Comparison of ENCODE assay signal across 9 cellular contexts in the genomic region with DNA sequence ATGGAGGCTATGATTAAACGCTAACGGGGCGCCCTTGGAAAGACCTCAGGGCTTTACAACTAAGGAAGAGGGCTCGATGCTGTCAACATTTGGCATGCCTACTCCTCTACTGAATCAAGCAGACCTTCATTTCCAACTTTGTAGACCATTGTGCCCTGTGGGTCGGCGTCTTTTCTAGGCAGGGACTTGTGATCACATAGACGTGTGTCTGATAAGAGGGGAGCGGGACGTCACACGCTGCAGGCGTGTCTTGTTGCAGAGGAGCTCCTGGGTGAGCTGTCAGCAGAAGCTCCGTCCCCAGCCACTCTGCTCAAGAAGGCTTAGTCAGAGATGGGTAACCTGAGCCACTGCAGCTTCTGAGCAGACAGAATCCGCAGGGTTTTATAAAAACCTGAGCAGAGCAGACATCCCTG. TPM values are rescaled to one million over a fixed set of nuclear protein-coding genes. Genes with fewer than 3 reads are reported as not detected.
DNase-seq lines count a peak whose midpoint lies in the region; ATAC-seq and TF ChIP-seq lines count a peak whose summit lies in the region.
"Had no signal": no experiment of that assay in that cellular context is flagged by ENCODE, and none has a peak within 500 bp of the region (broad histone marks: within the 10 kb centered on the region; RNA-seq: fewer than 3 reads in every experiment).

No MANE protein-coding gene starts in this region.

- peaks cover 18 to 40% of the 10 kb centered on the region in 2 donors for H3K4me1 Mint-ChIP-seq in effector memory CD8-positive, alpha-beta T cell (ENCODE audit: low read depth in 2 of 2)

- peak overlapping the region in 1 of 2 donors; percentile 52 for H3K27ac Mint-ChIP-seq in effector memory CD8-positive, alpha-beta T cell
- H3K27ac Mint-ChIP-seq: GM23338 had no signal

- peaks cover 50% of the 10 kb centered on the region for H3K36me3 Mint-ChIP-seq in effector memory CD8-positive, alpha-beta T cell (ENCODE audit: insufficient read depth)

- TF ChIP-seq EP300 in SK-N-SH (IDR thresholded peaks at IDR 0.05; ENCODE audit: borderline replicate concordance in 1 of 2, low read depth in 1 of 2, low read length in 1 of 2) = no peak

- CTCF ChIA-PET in HEK293T (lab: Yijun Ruan, JAX) (no interaction called here), SK-N-SH (lab: Yijun Ruan, JAX) (interaction anchor here (1.0 kb wide), 1 partner anchor 74 kb away, joined by 4 read pairs; a partner anchor contains a TSS)

- H3K79me2 ChIP-seq in SK-N-SH (ENCODE audit: insufficient read depth) = peaks cover 87% of the 10 kb centered on the region

- peaks cover 13 to 22% of the 10 kb centered on the region in 2 experiments; a peak in 3 of 4 replicates for H3K4me1 ChIP-seq in SK-N-SH (ENCODE audit: control insufficient read depth in 1 of 2, insufficient read depth in 2 of 2, low read depth in 1 of 2, low read length in 1 of 2)

- no peaks in the 10 kb centered on the region for H3K9me3 ChIP-seq in SK-N-SH

- H3K36me3 ChIP-seq in SK-N-SH (replicated peaks in 1 of 2; ENCODE audit: control insufficient read depth in 1 of 2, insufficient read depth in 2 of 2, low read length in 1 of 2) = peaks cover 0 to 4% of the 10 kb centered on the region in 2 experiments

- peak; percentile 7 for ATAC-seq in effector memory CD8-positive, alpha-beta T cell (replicated peaks)
- ATAC-seq in HG03354 (IDR thresholded peaks at IDR 0.05; ENCODE audit: poor library complexity, severe bottlenecking, unreplicated experiment) = no peak
- ATAC-seq: GM23338 had no signal

- POLR2A ChIA-PET in HEK293T (lab: Yijun Ruan, JAX) (interaction anchor here (0.6 to 1.6 kb wide), 6 partner anchors 9 to 98 kb away, joined by 3 to 8 read pairs (median 4); a partner anchor contains a TSS), SK-N-SH (lab: Yijun Ruan, JAX) (interaction anchor here (0.6 kb wide), 1 partner anchor 216 kb away, joined by 3 read pairs; a partner anchor contains a TSS)

- H2AFZ ChIP-seq in SK-N-SH (ENCODE audit: low read depth) = no peak overlapping the region
- H2AFZ ChIP-seq: GM23338 had no signal

- H3K27ac ChIP-seq in SK-N-SH (ENCODE audit: low read depth in 2 of 2, low read length in 1 of 2) = no peak overlapping the region

- H3K4me3 ChIP-seq in SK-N-SH (ENCODE audit: low read depth in 2 of 2, low read length in 1 of 2) = no peak overlapping the region
- H3K4me3 ChIP-seq: GM23338 had no signal

- TF ChIP-seq RAD21 in SK-N-SH (IDR thresholded peaks at IDR 0.05; ENCODE audit: low read length) = no peak

- H3K4me2 ChIP-seq in SK-N-SH = peak overlapping the region; percentile 97
- H3K4me2 ChIP-seq: GM23338 had no signal

- WGBS in SK-N-SH (ENCODE audit: low lambda C conversion rate) = 89% methylated on average over 13 of the region's 13 CpGs

- peak; percentile 55 for DNase-seq in HEK293T (ENCODE audit: extremely low spot score)
- DNase-seq in SK-N-SH = no peak
- DNase-seq in effector memory CD8-positive, alpha-beta T cell = peak in 2 of 3 experiments; percentile 7
- DNase-seq in non-pigmented ciliary epithelial cell (ENCODE audit: low read depth) = peak; percentile 62
- DNase-seq in globus pallidus (ENCODE audit: low spot score) = no peak
- no peak for DNase-seq in activated naive CD4-positive, alpha-beta T cell (lab: John Stamatoyannopoulos, UW)
- no peak for DNase-seq in NCI-H446 (lab: John Stamatoyannopoulos, UW)

- H3K4me3 Mint-ChIP-seq in effector memory CD8-positive, alpha-beta T cell = peak overlapping the region; percentile 97 to 100
- H3K4me3 Mint-ChIP-seq: GM23338 had no signal

- no peaks in the 10 kb centered on the region for H3K9me3 Mint-ChIP-seq in effector memory CD8-positive, alpha-beta T cell
- H3K9me3 Mint-ChIP-seq: GM23338 had no signal

- H3K9me2 ChIP-seq in SK-N-SH = no peaks in the 10 kb centered on the region

- peaks cover 12% of the 10 kb centered on the region for H3F3A ChIP-seq in SK-N-SH (replicated peaks; ENCODE audit: insufficient read depth)

- no peak overlapping the region for H3K9ac ChIP-seq in SK-N-SH

- no peak for TF ChIP-seq CTCF in SK-N-SH (IDR thresholded peaks at IDR 0.05)

- H4K20me1 ChIP-seq in SK-N-SH (ENCODE audit: insufficient read depth) = peaks cover 61% of the 10 kb centered on the region

- H3K27me3 ChIP-seq in SK-N-SH (ENCODE audit: insufficient read depth) = no peaks in the 10 kb centered on the region

- no peaks in the 10 kb centered on the region for H3K27me3 Mint-ChIP-seq in effector memory CD8-positive, alpha-beta T cell

TF ChIP-seq in HEK293T, 16 proteins besides CTCF, POLR2A, EP300 and RAD21:
- TF ChIP-seq ARNT (IDR thresholded peaks at IDR 0.05) (no peak), ZNF384 (IDR thresholded peaks at IDR 0.05) (no peak), L3MBTL2 (conservative IDR thresholded peaks at IDR 0.05) (no peak), BHLHE40 (IDR thresholded peaks at IDR 0.05; ENCODE audit: borderline replicate concordance) (no peak)
- TF ChIP-seq, protein P1, sequence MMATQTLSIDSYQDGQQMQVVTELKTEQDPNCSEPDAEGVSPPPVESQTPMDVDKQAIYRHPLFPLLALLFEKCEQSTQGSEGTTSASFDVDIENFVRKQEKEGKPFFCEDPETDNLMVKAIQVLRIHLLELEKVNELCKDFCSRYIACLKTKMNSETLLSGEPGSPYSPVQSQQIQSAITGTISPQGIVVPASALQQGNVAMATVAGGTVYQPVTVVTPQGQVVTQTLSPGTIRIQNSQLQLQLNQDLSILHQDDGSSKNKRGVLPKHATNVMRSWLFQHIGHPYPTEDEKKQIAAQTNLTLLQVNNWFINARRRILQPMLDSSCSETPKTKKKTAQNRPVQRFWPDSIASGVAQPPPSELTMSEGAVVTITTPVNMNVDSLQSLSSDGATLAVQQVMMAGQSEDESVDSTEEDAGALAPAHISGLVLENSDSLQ (IDR thresholded peaks at IDR 0.05) = peak; percentile 42
TF ChIP-seq in HEK293T: peak in this region for 1.

TF ChIP-seq in SK-N-SH, 30 proteins besides CTCF, POLR2A, EP300 and RAD21 (continues in another document):
- TF ChIP-seq GATA2 (CRISPR knock-in tag; IDR thresholded peaks at IDR 0.05) (no peak), RFX5 (IDR thresholded peaks at IDR 0.05; ENCODE audit: low read length) (no peak)
- TF ChIP-seq, protein P2, sequence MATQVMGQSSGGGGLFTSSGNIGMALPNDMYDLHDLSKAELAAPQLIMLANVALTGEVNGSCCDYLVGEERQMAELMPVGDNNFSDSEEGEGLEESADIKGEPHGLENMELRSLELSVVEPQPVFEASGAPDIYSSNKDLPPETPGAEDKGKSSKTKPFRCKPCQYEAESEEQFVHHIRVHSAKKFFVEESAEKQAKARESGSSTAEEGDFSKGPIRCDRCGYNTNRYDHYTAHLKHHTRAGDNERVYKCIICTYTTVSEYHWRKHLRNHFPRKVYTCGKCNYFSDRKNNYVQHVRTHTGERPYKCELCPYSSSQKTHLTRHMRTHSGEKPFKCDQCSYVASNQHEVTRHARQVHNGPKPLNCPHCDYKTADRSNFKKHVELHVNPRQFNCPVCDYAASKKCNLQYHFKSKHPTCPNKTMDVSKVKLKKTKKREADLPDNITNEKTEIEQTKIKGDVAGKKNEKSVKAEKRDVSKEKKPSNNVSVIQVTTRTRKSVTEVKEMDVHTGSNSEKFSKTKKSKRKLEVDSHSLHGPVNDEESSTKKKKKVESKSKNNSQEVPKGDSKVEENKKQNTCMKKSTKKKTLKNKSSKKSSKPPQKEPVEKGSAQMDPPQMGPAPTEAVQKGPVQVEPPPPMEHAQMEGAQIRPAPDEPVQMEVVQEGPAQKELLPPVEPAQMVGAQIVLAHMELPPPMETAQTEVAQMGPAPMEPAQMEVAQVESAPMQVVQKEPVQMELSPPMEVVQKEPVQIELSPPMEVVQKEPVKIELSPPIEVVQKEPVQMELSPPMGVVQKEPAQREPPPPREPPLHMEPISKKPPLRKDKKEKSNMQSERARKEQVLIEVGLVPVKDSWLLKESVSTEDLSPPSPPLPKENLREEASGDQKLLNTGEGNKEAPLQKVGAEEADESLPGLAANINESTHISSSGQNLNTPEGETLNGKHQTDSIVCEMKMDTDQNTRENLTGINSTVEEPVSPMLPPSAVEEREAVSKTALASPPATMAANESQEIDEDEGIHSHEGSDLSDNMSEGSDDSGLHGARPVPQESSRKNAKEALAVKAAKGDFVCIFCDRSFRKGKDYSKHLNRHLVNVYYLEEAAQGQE (IDR thresholded peaks at IDR 0.05; ENCODE audit: low read depth, low read length) = no peak
- TF ChIP-seq, protein P3, sequence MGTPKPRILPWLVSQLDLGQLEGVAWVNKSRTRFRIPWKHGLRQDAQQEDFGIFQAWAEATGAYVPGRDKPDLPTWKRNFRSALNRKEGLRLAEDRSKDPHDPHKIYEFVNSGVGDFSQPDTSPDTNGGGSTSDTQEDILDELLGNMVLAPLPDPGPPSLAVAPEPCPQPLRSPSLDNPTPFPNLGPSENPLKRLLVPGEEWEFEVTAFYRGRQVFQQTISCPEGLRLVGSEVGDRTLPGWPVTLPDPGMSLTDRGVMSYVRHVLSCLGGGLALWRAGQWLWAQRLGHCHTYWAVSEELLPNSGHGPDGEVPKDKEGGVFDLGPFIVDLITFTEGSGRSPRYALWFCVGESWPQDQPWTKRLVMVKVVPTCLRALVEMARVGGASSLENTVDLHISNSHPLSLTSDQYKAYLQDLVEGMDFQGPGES (IDR thresholded peaks at IDR 0.05; ENCODE audit: low read depth, low read length) = no peak
- TF ChIP-seq, protein P4, sequence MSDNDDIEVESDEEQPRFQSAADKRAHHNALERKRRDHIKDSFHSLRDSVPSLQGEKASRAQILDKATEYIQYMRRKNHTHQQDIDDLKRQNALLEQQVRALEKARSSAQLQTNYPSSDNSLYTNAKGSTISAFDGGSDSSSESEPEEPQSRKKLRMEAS (IDR thresholded peaks at IDR 0.05; ENCODE audit: low read depth) = no peak
- TF ChIP-seq, protein P5, sequence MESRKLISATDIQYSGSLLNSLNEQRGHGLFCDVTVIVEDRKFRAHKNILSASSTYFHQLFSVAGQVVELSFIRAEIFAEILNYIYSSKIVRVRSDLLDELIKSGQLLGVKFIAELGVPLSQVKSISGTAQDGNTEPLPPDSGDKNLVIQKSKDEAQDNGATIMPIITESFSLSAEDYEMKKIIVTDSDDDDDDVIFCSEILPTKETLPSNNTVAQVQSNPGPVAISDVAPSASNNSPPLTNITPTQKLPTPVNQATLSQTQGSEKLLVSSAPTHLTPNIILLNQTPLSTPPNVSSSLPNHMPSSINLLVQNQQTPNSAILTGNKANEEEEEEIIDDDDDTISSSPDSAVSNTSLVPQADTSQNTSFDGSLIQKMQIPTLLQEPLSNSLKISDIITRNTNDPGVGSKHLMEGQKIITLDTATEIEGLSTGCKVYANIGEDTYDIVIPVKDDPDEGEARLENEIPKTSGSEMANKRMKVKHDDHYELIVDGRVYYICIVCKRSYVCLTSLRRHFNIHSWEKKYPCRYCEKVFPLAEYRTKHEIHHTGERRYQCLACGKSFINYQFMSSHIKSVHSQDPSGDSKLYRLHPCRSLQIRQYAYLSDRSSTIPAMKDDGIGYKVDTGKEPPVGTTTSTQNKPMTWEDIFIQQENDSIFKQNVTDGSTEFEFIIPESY (IDR thresholded peaks at IDR 0.05; ENCODE audit: borderline replicate concordance, low read depth) = no peak

RNA-seq across cellular contexts. Expression of a gene that starts 2.8 kb away (rescaled TPM):
- 53.6 and 57.3 TPM in 2 replicates for polyA plus RNA-seq in SK-N-SH (2012; rRNA removed)
- 5.9 and 8.9 TPM in 2 replicates for polyA plus RNA-seq in SK-N-SH (2012; cell fraction: cytosol; rRNA removed)
- polyA plus RNA-seq in SK-N-SH (2012; cell fraction: nucleus; rRNA removed) = 414 and 492 TPM in 2 replicates

RNA-seq across cellular contexts. Expression of a gene that starts 30.7 kb away (rescaled TPM):
- polyA plus RNA-seq in SK-N-SH (2012; rRNA removed) = 36.9 and 67.4 TPM in 2 replicates
- polyA plus RNA-seq in SK-N-SH (2012; cell fraction: cytosol; rRNA removed) = 40.6 and 51.8 TPM in 2 replicates
- polyA plus RNA-seq in SK-N-SH (2012; cell fraction: nucleus; rRNA removed) = 34.4 and 41.1 TPM in 2 replicates

Comparison
In these comparisons a context has a peak if more than half of its experiments do, and no peak if none do; other contexts are left out.
1. DNase-seq: peak in HEK293T (single experiment), effector memory CD8-positive, alpha-beta T cell (2 of 3) and non-pigmented ciliary epithelial cell (single experiment); none in SK-N-SH (single experiment), globus pallidus (single experiment), activated naive CD4-positive, alpha-beta T cell (0 of 4) and NCI-H446 (0 of 2).